8 cellular contexts compared by ENCODE assay signal in genomic region chr12:49264873-49265792, GRCh38. TPM values are rescaled to one million over a fixed set of nuclear protein-coding genes. Genes with fewer than 3 reads are reported as not detected.
DNase-seq lines count a peak whose midpoint lies in the region; ATAC-seq and TF ChIP-seq lines count a peak whose summit lies in the region.

Gene TUBA1C, plus strand, starts transcription at chr12:49265082. Its CDS starts 100 bp downstream, at chr12:49265182.

- TF ChIP-seq CTCF in AG09309 (IDR thresholded peaks at IDR 0.05; ENCODE audit: control insufficient read depth, insufficient read depth, low read depth, low read length, missing control alignments) (peak; percentile 11), chondrocyte (IDR thresholded peaks at IDR 0.05) (peak; percentile 25)

- peak within 1 kb of the TSS; percentile 96 for H3K4me3 Mint-ChIP-seq in chondrocyte (ENCODE audit: unreplicated experiment)

- peaks cover 64% of the 10 kb centered on the region for H3K4me1 Mint-ChIP-seq in chondrocyte (ENCODE audit: low read depth)

- no peaks in the 10 kb centered on the region for H3K9me3 Mint-ChIP-seq in chondrocyte (ENCODE audit: low read depth)

- no peaks in the 10 kb centered on the region for H3K27me3 Mint-ChIP-seq in chondrocyte (ENCODE audit: low read depth)

- DNase-seq in AG09309 (ENCODE audit: low read depth) (peak; percentile 84), NCI-H345 treated with DMSO at 0.1 percent for 48 hours (lab: John Stamatoyannopoulos, UW; ENCODE audit: unreplicated experiment) (peak; percentile 25), chondrocyte (ENCODE audit: low spot score) (peak; percentile 96), kidney glomerular epithelial cell (lab: John Stamatoyannopoulos, UW) (peak; percentile 82)
- peak; percentile 79 to 89 for DNase-seq in activated CD4-positive, alpha-beta T cell treated with anti-CD3 and anti-CD28 coated beads for 24 hours (ENCODE audit: low read depth in 2 of 2)
- DNase-seq in stimulated activated CD4-positive, alpha-beta T cell treated with anti-CD3 and anti-CD28 coated beads, Interleukin-1b, Interleukin-23, amount 100 ng/mL, for 1 hour (ENCODE audit: low read depth in 2 of 2) = peak; percentile 70 to 82

- peak within 1 kb of the TSS; percentile 99 for H3K4me3 ChIP-seq in AG09309 (ENCODE audit: control insufficient read depth, low read depth, low read length)

- H3K36me3 Mint-ChIP-seq in chondrocyte (ENCODE audit: low read depth) = peaks cover 14% of the 10 kb centered on the region

- ATAC-seq in GM19025 (IDR thresholded peaks at IDR 0.05; ENCODE audit: low read depth, unreplicated experiment) (peak; percentile 69), HG03280 (IDR thresholded peaks at IDR 0.05; ENCODE audit: unreplicated experiment) (peak; percentile 93)

- peak within 1 kb of the TSS; percentile 98 for H3K27ac Mint-ChIP-seq in chondrocyte (ENCODE audit: unreplicated experiment)

RNA-seq across cellular contexts. Expression of gene TUBA1C, which starts in this region (rescaled TPM):
- 171 to 200 TPM (median 176 TPM) in 3 replicates for total RNA-seq in chondrocyte

Comparison
In these comparisons a context has a peak if more than half of its experiments do, and no peak if none do; other contexts are left out.
1. Peak in every context shown above with its lines: DNase-seq, ATAC-seq and H3K4me3 ChIP-seq.
2. DNase-seq: peak in every context shown above with its lines; median percentile 96 in chondrocyte; 84 in AG09309; 84 in activated CD4-positive, alpha-beta T cell treated with anti-CD3 and anti-CD28 coated beads for 24 hours; 82 in kidney glomerular epithelial cell; 76 in stimulated activated CD4-positive, alpha-beta T cell treated with anti-CD3 and anti-CD28 coated beads, Interleukin-1b, Interleukin-23, amount 100 ng/mL, for 1 hour; 25 in NCI-H345 treated with DMSO at 0.1 percent for 48 hours.